ENCODE assay signal across 24 cellular contexts in genomic region chr3:16024548-16024947, GRCh38.
"Had no signal": no experiment of that assay in that cellular context is flagged by ENCODE, and none has a peak within 500 bp of the region (broad histone marks: within the 10 kb centered on the region; RNA-seq: fewer than 3 reads in every experiment).

No MANE protein-coding gene starts in this region.

- H3K9me3 ChIP-seq: MG63, SJSA1 had no signal

- DNase-seq: IMR-90, Karpas-422, KG1, MG63, NCI-H1092, NCI-H1105 treated with DMSO at 0.1 percent for 48 hours, NCI-H1417 treated with DMSO at 0.1 percent for 48 hours, NCI-H146, NCI-H1694 treated with DMSO at 0.1 percent for 48 hours, NCI-H1930, NCI-H2081, NCI-H2107, NCI-H2171 treated with DMSO at 0.1 percent for 48 hours, NCI-H226, NCI-H446, NCI-H510A, NCI-H524 treated with DMSO at 0.1 percent for 48 hours, NCI-H69, NCI-H774, Right ventricle myocardium superior, RPMI8226, SIG-M5 had no signal

- H3K36me3 ChIP-seq: MG63, SJSA1 had no signal

- H3K27ac ChIP-seq: SJSA1, SK-N-MC had no signal

- H3K4me3 ChIP-seq: MG63, SJSA1, SK-N-MC had no signal

- H3K27me3 ChIP-seq: MG63, SJSA1 had no signal
